In genomic region chr12:97313471-97314190, GRCh38 we compare ENCODE assay signal across 30 cellular contexts.
DNase-seq lines count a peak whose midpoint lies in the region; ATAC-seq and TF ChIP-seq lines count a peak whose summit lies in the region.
"Had no signal": no experiment of that assay in that cellular context is flagged by ENCODE, and none has a peak within 500 bp of the region (broad histone marks: within the 10 kb centered on the region; RNA-seq: fewer than 3 reads in every experiment).

No MANE protein-coding gene starts in this region.

- H3K4ac ChIP-seq in trophoblast cell (ENCODE audit: low read depth, low read length): no peak overlapping the region

- no peak overlapping the region for H2BK120ac ChIP-seq in trophoblast cell (ENCODE audit: insufficient read depth, low read length, poor library complexity)

- H3K18ac ChIP-seq in trophoblast cell (ENCODE audit: low read length): no peak overlapping the region

- H4K8ac ChIP-seq in trophoblast cell (ENCODE audit: low read depth, low read length): no peak overlapping the region

- H2AFZ ChIP-seq in GM23338 (no peak overlapping the region), trophoblast cell (ENCODE audit: insufficient read depth, low read length, poor library complexity) (no peak overlapping the region)
- H2AFZ ChIP-seq: GM23248 had no signal

- H3K27ac Mint-ChIP-seq in GM23338: no peak overlapping the region
- H3K27ac Mint-ChIP-seq: activated CD4-positive, alpha-beta memory T cell treated with anti-CD3 and anti-CD28 coated beads, Interleukin-2, amount 10 ng/mL, durations not matched to agents 7 days and 5 days; activated naive CD8-positive, alpha-beta T cell; HFFc6; natural killer cell treated with Interleukin-12 subunit alpha and Interleukin-12 subunit beta and Interleukin-15 and Interleukin-18, amount 100 ng/mL, for 72 hours had no signal

- H3F3A ChIP-seq in GM23338 (replicated peaks; ENCODE audit: low read depth): no peaks in the 10 kb centered on the region

- H3K23ac ChIP-seq in trophoblast cell (ENCODE audit: low read length): no peak overlapping the region

- H3K27ac ChIP-seq in GM23338 (ENCODE audit: low read depth) (no peak overlapping the region), SJCRH30 (no peak overlapping the region), trophoblast cell (ENCODE audit: low read depth, low read length) (no peak overlapping the region)
- H3K27ac ChIP-seq: esophagus squamous epithelium, GM23248, HL-60, spleen, tibial nerve had no signal

- H3K9me3 ChIP-seq in SJCRH30 (replicated peaks) (no peaks in the 10 kb centered on the region), trophoblast cell (ENCODE audit: insufficient read depth, low read depth, low read length) (no peaks in the 10 kb centered on the region)
- H3K9me3 ChIP-seq: esophagus squamous epithelium, spleen, tibial nerve had no signal

- DNase-seq in GM23338 (ENCODE audit: low spot score) (peak; percentile 22), SJCRH30 (peak; percentile 17 to 38), glomerular visceral epithelial cell (ENCODE audit: extremely low spot score) (peak; percentile 13), trophoblast cell (peak; percentile 13 to 30), AG08396 (ENCODE audit: low spot score) (no peak), NCI-H526 treated with DMSO at 0.1 percent for 48 hours (lab: John Stamatoyannopoulos, UW) (no peak), DMS53 (lab: John Stamatoyannopoulos, UW) (no peak)
- DNase-seq: activated CD4-positive, alpha-beta memory T cell treated with anti-CD3 and anti-CD28 coated beads, Interleukin-2, amount 10 ng/mL, durations not matched to agents 7 days and 5 days; activated CD4-positive, alpha-beta T cell treated with anti-CD3 and anti-CD28 coated beads for 1 hour; activated CD8-positive, alpha-beta memory T cell treated with anti-CD3 and anti-CD28 coated beads, Interleukin-2, amount 50 U/mL, for 48 hours; activated effector memory CD4-positive, alpha-beta T cell treated with Interleukin-2 at 50 U/mL for 16 hours; anterior cingulate cortex; esophagus squamous epithelium; foreskin melanocyte; GM23248; HFFc6; hippocampal formation; IMR-90; left ventricle myocardium superior; NCI-H1048; NCI-H1694; NCI-H510A treated with DMSO at 0.1 percent for 48 hours; spleen; T-helper 1 cell had no signal

- H3K36me3 Mint-ChIP-seq in GM23338 (ENCODE audit: low read depth): peaks cover 3% of the 10 kb centered on the region; the same call in 1 of the 3 replicates
- H3K36me3 Mint-ChIP-seq: activated naive CD8-positive, alpha-beta T cell; natural killer cell treated with Interleukin-12 subunit alpha and Interleukin-12 subunit beta and Interleukin-15 and Interleukin-18, amount 100 ng/mL, for 72 hours had no signal

- H4K20me1 ChIP-seq in GM23338 (replicated peaks; ENCODE audit: insufficient read depth): no peaks in the 10 kb centered on the region

- H3K79me2 ChIP-seq in GM23338 (replicated peaks; ENCODE audit: insufficient read depth) (no peaks in the 10 kb centered on the region), trophoblast cell (ENCODE audit: control insufficient read depth, insufficient read depth, low read length, poor library complexity) (no peaks in the 10 kb centered on the region)

- H4K12ac ChIP-seq in trophoblast cell (ENCODE audit: low read depth, low read length): no peak overlapping the region

- peak; percentile 51 for ATAC-seq in GM23338
- ATAC-seq in SK-N-SH treated with all-trans-retinoic acid at 6 μM for 48 hours: no peak
- ATAC-seq: GM12878; left ventricle myocardium superior; natural killer cell treated with Interleukin-12 subunit alpha and Interleukin-12 subunit beta and Interleukin-15 and Interleukin-18, amount 100 ng/mL, for 72 hours had no signal

- H2AK5ac ChIP-seq in trophoblast cell (ENCODE audit: low read length): no peak overlapping the region

- H3K36me3 ChIP-seq in GM23338 (ENCODE audit: insufficient read depth) (no peaks in the 10 kb centered on the region), SJCRH30 (no peaks in the 10 kb centered on the region), trophoblast cell (ENCODE audit: control insufficient read depth in 1 of 2, insufficient read depth in 2 of 2, low read length in 2 of 2) (no peaks in the 10 kb centered on the region)
- H3K36me3 ChIP-seq: esophagus squamous epithelium, spleen, tibial nerve had no signal

- H3K4me3 ChIP-seq in GM23338: no peak overlapping the region
- H3K4me3 ChIP-seq in SJCRH30: no peak overlapping the region
- no peak overlapping the region for H3K4me3 ChIP-seq in trophoblast cell (ENCODE audit: low read depth, low read length)
- H3K4me3 ChIP-seq: esophagus squamous epithelium, GM12878, GM23248, spleen, tibial nerve had no signal

- H3K9me2 ChIP-seq in GM23338 (ENCODE audit: insufficient read depth): 0 out of 2 replicates have a peak, but pooled peaks cover 4% of the 10 kb centered on the region

- H3K9me3 Mint-ChIP-seq in GM23338: peaks cover 6% of the 10 kb centered on the region; the same call in 2 of the 3 replicates
- H3K9me3 Mint-ChIP-seq: activated CD4-positive, alpha-beta memory T cell treated with anti-CD3 and anti-CD28 coated beads, Interleukin-2, amount 10 ng/mL, durations not matched to agents 7 days and 5 days; natural killer cell treated with Interleukin-12 subunit alpha and Interleukin-12 subunit beta and Interleukin-15 and Interleukin-18, amount 100 ng/mL, for 72 hours had no signal

- no peak overlapping the region for H4K91ac ChIP-seq in trophoblast cell (ENCODE audit: low read depth, low read length)

- no peak overlapping the region for H3K9ac ChIP-seq in trophoblast cell (ENCODE audit: low read length)
- H3K9ac ChIP-seq: GM23248 had no signal

- H3K4me1 ChIP-seq in GM23338 (ENCODE audit: insufficient read depth) (peaks cover 17% of the 10 kb centered on the region), SJCRH30 (no peaks in the 10 kb centered on the region; the same call in 1 of the 2 replicates), trophoblast cell (ENCODE audit: control insufficient read depth in 1 of 2, insufficient read depth in 2 of 2, low read length in 2 of 2) (peaks cover 3% of the 10 kb centered on the region in 2 experiments)
- H3K4me1 ChIP-seq: esophagus squamous epithelium, spleen had no signal

- H3K27me3 Mint-ChIP-seq in GM23338 (ENCODE audit: insufficient read depth, low read depth, poor library complexity): peaks cover 7% of the 10 kb centered on the region

- no peak overlapping the region for H3K14ac ChIP-seq in trophoblast cell (ENCODE audit: low read length)

- WGBS in trophoblast cell (ENCODE audit: extremely low coverage, insufficient coverage, insufficient read length): no CpG with 5 or more reads among the region's 2 CpGs

- no peak overlapping the region for H2BK12ac ChIP-seq in trophoblast cell (ENCODE audit: low read length)

- H3K27me3 ChIP-seq in GM23338 (ENCODE audit: insufficient read depth) (peaks cover 26% of the 10 kb centered on the region), SJCRH30 (no peaks in the 10 kb centered on the region), trophoblast cell (ENCODE audit: insufficient read depth, low read length) (no peaks in the 10 kb centered on the region)
- H3K27me3 ChIP-seq: tibial nerve had no signal

- H3K79me1 ChIP-seq in trophoblast cell (ENCODE audit: low read length): no peaks in the 10 kb centered on the region

- H2BK5ac ChIP-seq in trophoblast cell (ENCODE audit: low read depth, low read length, poor library complexity): no peak overlapping the region

- H3K4me1 Mint-ChIP-seq in GM23338: peaks cover 27% of the 10 kb centered on the region
- H3K4me1 Mint-ChIP-seq: activated CD4-positive, alpha-beta memory T cell treated with anti-CD3 and anti-CD28 coated beads, Interleukin-2, amount 10 ng/mL, durations not matched to agents 7 days and 5 days had no signal

- H3K4me3 Mint-ChIP-seq in GM23338: no peak overlapping the region
- H3K4me3 Mint-ChIP-seq: activated CD4-positive, alpha-beta memory T cell treated with anti-CD3 and anti-CD28 coated beads, Interleukin-2, amount 10 ng/mL, durations not matched to agents 7 days and 5 days; activated naive CD8-positive, alpha-beta T cell; HFFc6; natural killer cell treated with Interleukin-12 subunit alpha and Interleukin-12 subunit beta and Interleukin-15 and Interleukin-18, amount 100 ng/mL, for 72 hours had no signal

- peak overlapping the region; percentile 39 for H3K4me2 ChIP-seq in GM23338
- H3K4me2 ChIP-seq in trophoblast cell (ENCODE audit: low read length): peak overlapping the region; percentile 45

- no peak for TF ChIP-seq CTCF in GM23338 (conservative IDR thresholded peaks at IDR 0.05; ENCODE audit: low read depth in 2 of 2)

TF ChIP-seq in GM23338, 12 proteins besides CTCF, POLR2A, EP300 and RAD21 (continues in another document):
- TF ChIP-seq STAT1 (IDR thresholded peaks at IDR 0.05; ENCODE audit: unreplicated experiment): no peak
- no peak for TF ChIP-seq ZNF114 (CRISPR knock-in tag; IDR thresholded peaks at IDR 0.05)

TF ChIP-seq in SK-N-SH treated with all-trans-retinoic acid at 6 μM for 48 hours, 23 proteins besides CTCF, POLR2A, EP300 and RAD21:
- TF ChIP-seq TOX (CRISPR knock-in tag; IDR thresholded peaks at IDR 0.05; ENCODE audit: borderline replicate concordance) (no peak), RARB (CRISPR knock-in tag; IDR thresholded peaks at IDR 0.05) (no peak), GLIS3 (CRISPR knock-in tag; IDR thresholded peaks at IDR 0.05) (no peak), TCF4 (CRISPR knock-in tag; IDR thresholded peaks at IDR 0.05; ENCODE audit: borderline replicate concordance) (no peak), BACH2 (CRISPR knock-in tag; IDR thresholded peaks at IDR 0.05; ENCODE audit: borderline replicate concordance) (no peak)

Comparison
In these comparisons a context has a peak if more than half of its experiments do, and no peak if none do; other contexts are left out.
1. DNase-seq: peak in GM23338 (single experiment), SJCRH30 (2 of 2), glomerular visceral epithelial cell (single experiment) and trophoblast cell (2 of 2); none in AG08396 (single experiment), NCI-H526 treated with DMSO at 0.1 percent for 48 hours (single experiment) and DMS53 (single experiment).